ENCODE assay signal across 8 cellular contexts in genomic region chr3:179196098-179196497, GRCh38. TPM values are rescaled to one million over a fixed set of nuclear protein-coding genes. Genes with fewer than 3 reads are reported as not detected.
A peak's percentile ranks its signal among the peaks of the same experiment; 100 is the strongest.
DNase-seq lines count a peak whose midpoint lies in the region; ATAC-seq and TF ChIP-seq lines count a peak whose summit lies in the region.

No MANE protein-coding gene starts in this region.

- H3K9me3 ChIP-seq in SJSA1 (replicated peaks) (no peaks in the 10 kb centered on the region), tibial artery (no peaks in the 10 kb centered on the region)

- H3K4me3 ChIP-seq in SJSA1 (no peak overlapping the region), tibial artery (no peak overlapping the region)

- H3K27me3 ChIP-seq in SJSA1 (replicated peaks): no peaks in the 10 kb centered on the region
- H3K27me3 ChIP-seq in tibial artery: no peaks in the 10 kb centered on the region

- intact Hi-C loops in tibial artery (cut with DNase I; ENCODE audit: low total_unique reads): no loop called here

- H3K27ac ChIP-seq in SJSA1 (peak overlapping the region; percentile 66), tibial artery (no peak overlapping the region)

- H3K36me3 ChIP-seq in SJSA1: no peaks in the 10 kb centered on the region; the same call in 1 of the 2 replicates
- peaks cover 0 to 7% (median 0%) of the 10 kb centered on the region in 3 donors for H3K36me3 ChIP-seq in tibial artery

- DNase-seq in activated gamma-delta T cell treated with Interleukin-2 at 50 U/mL for 16 hours (peak; percentile 21), activated gamma-delta T cell (lab: John Stamatoyannopoulos, UW) (no peak), SJSA1 (ENCODE audit: low read depth in 1 of 2, low spot score in 2 of 2) (peak; percentile 42 to 79), myocyte (ENCODE audit: low read depth) (peak; percentile 85), NCI-H748 treated with DMSO at 0.1 percent for 48 hours (lab: John Stamatoyannopoulos, UW) (no peak), KG1 (lab: John Stamatoyannopoulos, UW) (no peak), tibial artery (no peak)

- ATAC-seq in HG02798 (IDR thresholded peaks at IDR 0.05; ENCODE audit: poor library complexity, unreplicated experiment): peak; percentile 92

- no peak for TF ChIP-seq CTCF in tibial artery (IDR thresholded peaks at IDR 0.05)

- peaks cover 25% of the 10 kb centered on the region for H3K4me1 ChIP-seq in SJSA1 (replicated peaks)
- peaks cover 0 to 57% (median 13%) of the 10 kb centered on the region in 4 donors for H3K4me1 ChIP-seq in tibial artery

RNA-seq across cellular contexts. Expression of gene PIK3CA, which starts 47.9 kb away (rescaled TPM):
- total RNA-seq in SJSA1 (2014; rRNA removed; shearing (Covaris generic)): 15.2 and 22.2 TPM in 2 replicates
- 18.5 and 21.3 TPM in 2 replicates for total RNA-seq in myocyte
- polyA plus RNA-seq in myocyte (2012): 9.2 TPM

RNA-seq across cellular contexts. Expression of gene KCNMB3, which starts 54.8 kb away (rescaled TPM):
- 0.13 and 2.7 TPM in 2 replicates for total RNA-seq in SJSA1 (2014; rRNA removed; shearing (Covaris generic))
- 0.47 and 1.9 TPM in 2 replicates for total RNA-seq in myocyte
- 1.1 TPM for polyA plus RNA-seq in myocyte (2012)

Comparison
In these comparisons a context has a peak if more than half of its experiments do, and no peak if none do; other contexts are left out.
1. DNase-seq: peak in activated gamma-delta T cell treated with Interleukin-2 at 50 U/mL for 16 hours (single experiment), SJSA1 (2 of 2) and myocyte (single experiment); none in activated gamma-delta T cell (single experiment), NCI-H748 treated with DMSO at 0.1 percent for 48 hours (single experiment), KG1 (single experiment) and tibial artery (0 of 2).